1 cellular context compared by ENCODE assay signal in the genomic region with DNA sequence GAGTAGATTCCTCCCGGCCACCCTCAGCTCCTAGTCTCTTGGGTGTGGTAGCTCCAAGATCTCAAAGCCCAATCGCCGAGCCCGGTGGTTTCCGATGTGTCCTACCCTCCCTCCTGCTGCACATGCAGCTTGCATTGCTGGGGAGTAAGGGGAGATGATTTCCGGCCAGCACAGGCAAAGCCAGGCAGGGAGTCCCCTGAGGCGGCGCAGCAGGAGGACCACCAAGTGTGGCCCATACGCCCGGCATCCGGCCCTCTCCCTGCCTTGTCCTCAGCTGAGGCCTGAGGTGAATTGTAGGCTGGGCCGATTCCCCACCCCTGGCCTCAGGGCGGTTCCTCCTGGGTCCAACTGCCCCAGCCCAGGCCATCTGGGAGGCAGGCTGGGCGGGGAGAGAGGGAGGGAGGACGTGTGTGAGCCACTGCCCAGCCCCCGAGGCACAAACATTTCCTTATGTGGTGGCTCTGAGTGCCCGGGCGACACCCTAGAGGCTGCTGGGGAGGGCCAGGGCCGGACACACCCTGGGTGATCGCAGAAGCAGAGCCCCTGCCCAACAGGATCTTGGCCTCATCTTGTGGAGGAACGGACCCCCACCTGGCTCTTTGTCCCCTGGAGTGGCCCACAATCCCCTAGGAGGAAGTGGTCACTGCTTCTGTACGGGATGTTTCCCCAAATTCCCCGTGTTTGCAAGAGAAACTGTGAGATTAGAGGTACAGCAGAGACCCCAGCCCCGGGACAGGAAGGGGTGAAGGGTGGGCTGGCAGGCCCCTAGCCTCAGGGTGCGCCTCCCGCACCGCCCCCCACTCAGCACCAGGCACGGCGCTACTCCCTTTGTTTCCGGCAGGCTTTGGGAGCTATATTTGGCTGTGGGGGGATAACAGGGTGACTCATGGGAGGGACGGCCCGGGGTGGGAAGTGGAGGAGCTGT.
TF ChIP-seq lines count a peak whose summit lies in the region.

No MANE protein-coding gene starts in this region.

TF ChIP-seq in GM12878, 131 proteins besides CTCF, POLR2A, EP300 and RAD21 (continues in another document):
- TF ChIP-seq, protein P1, sequence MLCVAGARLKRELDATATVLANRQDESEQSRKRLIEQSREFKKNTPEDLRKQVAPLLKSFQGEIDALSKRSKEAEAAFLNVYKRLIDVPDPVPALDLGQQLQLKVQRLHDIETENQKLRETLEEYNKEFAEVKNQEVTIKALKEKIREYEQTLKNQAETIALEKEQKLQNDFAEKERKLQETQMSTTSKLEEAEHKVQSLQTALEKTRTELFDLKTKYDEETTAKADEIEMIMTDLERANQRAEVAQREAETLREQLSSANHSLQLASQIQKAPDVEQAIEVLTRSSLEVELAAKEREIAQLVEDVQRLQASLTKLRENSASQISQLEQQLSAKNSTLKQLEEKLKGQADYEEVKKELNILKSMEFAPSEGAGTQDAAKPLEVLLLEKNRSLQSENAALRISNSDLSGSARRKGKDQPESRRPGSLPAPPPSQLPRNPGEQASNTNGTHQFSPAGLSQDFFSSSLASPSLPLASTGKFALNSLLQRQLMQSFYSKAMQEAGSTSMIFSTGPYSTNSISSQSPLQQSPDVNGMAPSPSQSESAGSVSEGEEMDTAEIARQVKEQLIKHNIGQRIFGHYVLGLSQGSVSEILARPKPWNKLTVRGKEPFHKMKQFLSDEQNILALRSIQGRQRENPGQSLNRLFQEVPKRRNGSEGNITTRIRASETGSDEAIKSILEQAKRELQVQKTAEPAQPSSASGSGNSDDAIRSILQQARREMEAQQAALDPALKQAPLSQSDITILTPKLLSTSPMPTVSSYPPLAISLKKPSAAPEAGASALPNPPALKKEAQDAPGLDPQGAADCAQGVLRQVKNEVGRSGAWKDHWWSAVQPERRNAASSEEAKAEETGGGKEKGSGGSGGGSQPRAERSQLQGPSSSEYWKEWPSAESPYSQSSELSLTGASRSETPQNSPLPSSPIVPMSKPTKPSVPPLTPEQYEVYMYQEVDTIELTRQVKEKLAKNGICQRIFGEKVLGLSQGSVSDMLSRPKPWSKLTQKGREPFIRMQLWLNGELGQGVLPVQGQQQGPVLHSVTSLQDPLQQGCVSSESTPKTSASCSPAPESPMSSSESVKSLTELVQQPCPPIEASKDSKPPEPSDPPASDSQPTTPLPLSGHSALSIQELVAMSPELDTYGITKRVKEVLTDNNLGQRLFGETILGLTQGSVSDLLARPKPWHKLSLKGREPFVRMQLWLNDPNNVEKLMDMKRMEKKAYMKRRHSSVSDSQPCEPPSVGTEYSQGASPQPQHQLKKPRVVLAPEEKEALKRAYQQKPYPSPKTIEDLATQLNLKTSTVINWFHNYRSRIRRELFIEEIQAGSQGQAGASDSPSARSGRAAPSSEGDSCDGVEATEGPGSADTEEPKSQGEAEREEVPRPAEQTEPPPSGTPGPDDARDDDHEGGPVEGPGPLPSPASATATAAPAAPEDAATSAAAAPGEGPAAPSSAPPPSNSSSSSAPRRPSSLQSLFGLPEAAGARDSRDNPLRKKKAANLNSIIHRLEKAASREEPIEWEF (IDR thresholded peaks at IDR 0.05; ENCODE audit: insufficient replicate concordance, low read depth, low read length): no peak
- no peak for TF ChIP-seq WRNIP1 (IDR thresholded peaks at IDR 0.05; ENCODE audit: borderline replicate concordance, low read depth, low read length)
- TF ChIP-seq CEBPB (IDR thresholded peaks at IDR 0.05; ENCODE audit: borderline replicate concordance in 1 of 2, low read depth in 2 of 2, low read length in 2 of 2): no peak
- TF ChIP-seq IKZF1 (conservative IDR thresholded peaks at IDR 0.05): peak; percentile 92
- TF ChIP-seq POU2F2 (IDR thresholded peaks at IDR 0.05; ENCODE audit: borderline replicate concordance, low read depth, low read length): peak; percentile 20; the same call in 1 of the 3 replicates
- TF ChIP-seq, protein P2, sequence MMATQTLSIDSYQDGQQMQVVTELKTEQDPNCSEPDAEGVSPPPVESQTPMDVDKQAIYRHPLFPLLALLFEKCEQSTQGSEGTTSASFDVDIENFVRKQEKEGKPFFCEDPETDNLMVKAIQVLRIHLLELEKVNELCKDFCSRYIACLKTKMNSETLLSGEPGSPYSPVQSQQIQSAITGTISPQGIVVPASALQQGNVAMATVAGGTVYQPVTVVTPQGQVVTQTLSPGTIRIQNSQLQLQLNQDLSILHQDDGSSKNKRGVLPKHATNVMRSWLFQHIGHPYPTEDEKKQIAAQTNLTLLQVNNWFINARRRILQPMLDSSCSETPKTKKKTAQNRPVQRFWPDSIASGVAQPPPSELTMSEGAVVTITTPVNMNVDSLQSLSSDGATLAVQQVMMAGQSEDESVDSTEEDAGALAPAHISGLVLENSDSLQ (IDR thresholded peaks at IDR 0.05): peak; percentile 15; the same call in 1 of the 2 replicates
- TF ChIP-seq, protein P3, sequence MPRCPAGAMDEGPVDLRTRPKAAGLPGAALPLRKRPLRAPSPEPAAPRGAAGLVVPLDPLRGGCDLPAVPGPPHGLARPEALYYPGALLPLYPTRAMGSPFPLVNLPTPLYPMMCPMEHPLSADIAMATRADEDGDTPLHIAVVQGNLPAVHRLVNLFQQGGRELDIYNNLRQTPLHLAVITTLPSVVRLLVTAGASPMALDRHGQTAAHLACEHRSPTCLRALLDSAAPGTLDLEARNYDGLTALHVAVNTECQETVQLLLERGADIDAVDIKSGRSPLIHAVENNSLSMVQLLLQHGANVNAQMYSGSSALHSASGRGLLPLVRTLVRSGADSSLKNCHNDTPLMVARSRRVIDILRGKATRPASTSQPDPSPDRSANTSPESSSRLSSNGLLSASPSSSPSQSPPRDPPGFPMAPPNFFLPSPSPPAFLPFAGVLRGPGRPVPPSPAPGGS (IDR thresholded peaks at IDR 0.05; ENCODE audit: borderline replicate concordance, insufficient read depth, low read depth, low read length, poor library complexity, severe bottlenecking): peak; percentile 35
- TF ChIP-seq, protein P4, sequence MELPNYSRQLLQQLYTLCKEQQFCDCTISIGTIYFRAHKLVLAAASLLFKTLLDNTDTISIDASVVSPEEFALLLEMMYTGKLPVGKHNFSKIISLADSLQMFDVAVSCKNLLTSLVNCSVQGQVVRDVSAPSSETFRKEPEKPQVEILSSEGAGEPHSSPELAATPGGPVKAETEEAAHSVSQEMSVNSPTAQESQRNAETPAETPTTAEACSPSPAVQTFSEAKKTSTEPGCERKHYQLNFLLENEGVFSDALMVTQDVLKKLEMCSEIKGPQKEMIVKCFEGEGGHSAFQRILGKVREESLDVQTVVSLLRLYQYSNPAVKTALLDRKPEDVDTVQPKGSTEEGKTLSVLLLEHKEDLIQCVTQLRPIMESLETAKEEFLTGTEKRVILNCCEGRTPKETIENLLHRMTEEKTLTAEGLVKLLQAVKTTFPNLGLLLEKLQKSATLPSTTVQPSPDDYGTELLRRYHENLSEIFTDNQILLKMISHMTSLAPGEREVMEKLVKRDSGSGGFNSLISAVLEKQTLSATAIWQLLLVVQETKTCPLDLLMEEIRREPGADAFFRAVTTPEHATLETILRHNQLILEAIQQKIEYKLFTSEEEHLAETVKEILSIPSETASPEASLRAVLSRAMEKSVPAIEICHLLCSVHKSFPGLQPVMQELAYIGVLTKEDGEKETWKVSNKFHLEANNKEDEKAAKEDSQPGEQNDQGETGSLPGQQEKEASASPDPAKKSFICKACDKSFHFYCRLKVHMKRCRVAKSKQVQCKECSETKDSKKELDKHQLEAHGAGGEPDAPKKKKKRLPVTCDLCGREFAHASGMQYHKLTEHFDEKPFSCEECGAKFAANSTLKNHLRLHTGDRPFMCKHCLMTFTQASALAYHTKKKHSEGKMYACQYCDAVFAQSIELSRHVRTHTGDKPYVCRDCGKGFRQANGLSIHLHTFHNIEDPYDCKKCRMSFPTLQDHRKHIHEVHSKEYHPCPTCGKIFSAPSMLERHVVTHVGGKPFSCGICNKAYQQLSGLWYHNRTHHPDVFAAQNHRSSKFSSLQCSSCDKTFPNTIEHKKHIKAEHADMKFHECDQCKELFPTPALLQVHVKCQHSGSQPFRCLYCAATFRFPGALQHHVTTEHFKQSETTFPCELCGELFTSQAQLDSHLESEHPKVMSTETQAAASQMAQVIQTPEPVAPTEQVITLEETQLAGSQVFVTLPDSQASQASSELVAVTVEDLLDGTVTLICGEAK (IDR thresholded peaks at IDR 0.05; ENCODE audit: borderline replicate concordance): no peak; the same call in 1 of the 2 replicates
- TF ChIP-seq, protein P5, sequence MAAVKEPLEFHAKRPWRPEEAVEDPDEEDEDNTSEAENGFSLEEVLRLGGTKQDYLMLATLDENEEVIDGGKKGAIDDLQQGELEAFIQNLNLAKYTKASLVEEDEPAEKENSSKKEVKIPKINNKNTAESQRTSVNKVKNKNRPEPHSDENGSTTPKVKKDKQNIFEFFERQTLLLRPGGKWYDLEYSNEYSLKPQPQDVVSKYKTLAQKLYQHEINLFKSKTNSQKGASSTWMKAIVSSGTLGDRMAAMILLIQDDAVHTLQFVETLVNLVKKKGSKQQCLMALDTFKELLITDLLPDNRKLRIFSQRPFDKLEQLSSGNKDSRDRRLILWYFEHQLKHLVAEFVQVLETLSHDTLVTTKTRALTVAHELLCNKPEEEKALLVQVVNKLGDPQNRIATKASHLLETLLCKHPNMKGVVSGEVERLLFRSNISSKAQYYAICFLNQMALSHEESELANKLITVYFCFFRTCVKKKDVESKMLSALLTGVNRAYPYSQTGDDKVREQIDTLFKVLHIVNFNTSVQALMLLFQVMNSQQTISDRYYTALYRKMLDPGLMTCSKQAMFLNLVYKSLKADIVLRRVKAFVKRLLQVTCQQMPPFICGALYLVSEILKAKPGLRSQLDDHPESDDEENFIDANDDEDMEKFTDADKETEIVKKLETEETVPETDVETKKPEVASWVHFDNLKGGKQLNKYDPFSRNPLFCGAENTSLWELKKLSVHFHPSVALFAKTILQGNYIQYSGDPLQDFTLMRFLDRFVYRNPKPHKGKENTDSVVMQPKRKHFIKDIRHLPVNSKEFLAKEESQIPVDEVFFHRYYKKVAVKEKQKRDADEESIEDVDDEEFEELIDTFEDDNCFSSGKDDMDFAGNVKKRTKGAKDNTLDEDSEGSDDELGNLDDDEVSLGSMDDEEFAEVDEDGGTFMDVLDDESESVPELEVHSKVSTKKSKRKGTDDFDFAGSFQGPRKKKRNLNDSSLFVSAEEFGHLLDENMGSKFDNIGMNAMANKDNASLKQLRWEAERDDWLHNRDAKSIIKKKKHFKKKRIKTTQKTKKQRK (IDR thresholded peaks at IDR 0.05; ENCODE audit: low read depth, low read length): no peak
- no peak for TF ChIP-seq NRF1 (conservative IDR thresholded peaks at IDR 0.05; ENCODE audit: low read depth, low read length)
- peak in 1 of 2 experiments; percentile 61; a peak in 1 of 3 replicates for TF ChIP-seq EGR1 (IDR thresholded peaks at IDR 0.05; ENCODE audit: borderline replicate concordance in 1 of 2, low read depth in 2 of 2, low read length in 2 of 2)
- TF ChIP-seq, protein P6, sequence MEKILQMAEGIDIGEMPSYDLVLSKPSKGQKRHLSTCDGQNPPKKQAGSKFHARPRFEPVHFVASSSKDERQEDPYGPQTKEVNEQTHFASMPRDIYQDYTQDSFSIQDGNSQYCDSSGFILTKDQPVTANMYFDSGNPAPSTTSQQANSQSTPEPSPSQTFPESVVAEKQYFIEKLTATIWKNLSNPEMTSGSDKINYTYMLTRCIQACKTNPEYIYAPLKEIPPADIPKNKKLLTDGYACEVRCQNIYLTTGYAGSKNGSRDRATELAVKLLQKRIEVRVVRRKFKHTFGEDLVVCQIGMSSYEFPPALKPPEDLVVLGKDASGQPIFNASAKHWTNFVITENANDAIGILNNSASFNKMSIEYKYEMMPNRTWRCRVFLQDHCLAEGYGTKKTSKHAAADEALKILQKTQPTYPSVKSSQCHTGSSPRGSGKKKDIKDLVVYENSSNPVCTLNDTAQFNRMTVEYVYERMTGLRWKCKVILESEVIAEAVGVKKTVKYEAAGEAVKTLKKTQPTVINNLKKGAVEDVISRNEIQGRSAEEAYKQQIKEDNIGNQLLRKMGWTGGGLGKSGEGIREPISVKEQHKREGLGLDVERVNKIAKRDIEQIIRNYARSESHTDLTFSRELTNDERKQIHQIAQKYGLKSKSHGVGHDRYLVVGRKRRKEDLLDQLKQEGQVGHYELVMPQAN (conservative IDR thresholded peaks at IDR 0.05): peak; percentile 50
- no peak for TF ChIP-seq GABPA (IDR thresholded peaks at IDR 0.05; ENCODE audit: low read depth)
- TF ChIP-seq, protein P7, sequence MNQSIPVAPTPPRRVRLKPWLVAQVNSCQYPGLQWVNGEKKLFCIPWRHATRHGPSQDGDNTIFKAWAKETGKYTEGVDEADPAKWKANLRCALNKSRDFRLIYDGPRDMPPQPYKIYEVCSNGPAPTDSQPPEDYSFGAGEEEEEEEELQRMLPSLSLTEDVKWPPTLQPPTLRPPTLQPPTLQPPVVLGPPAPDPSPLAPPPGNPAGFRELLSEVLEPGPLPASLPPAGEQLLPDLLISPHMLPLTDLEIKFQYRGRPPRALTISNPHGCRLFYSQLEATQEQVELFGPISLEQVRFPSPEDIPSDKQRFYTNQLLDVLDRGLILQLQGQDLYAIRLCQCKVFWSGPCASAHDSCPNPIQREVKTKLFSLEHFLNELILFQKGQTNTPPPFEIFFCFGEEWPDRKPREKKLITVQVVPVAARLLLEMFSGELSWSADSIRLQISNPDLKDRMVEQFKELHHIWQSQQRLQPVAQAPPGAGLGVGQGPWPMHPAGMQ (IDR thresholded peaks at IDR 0.05; ENCODE audit: borderline replicate concordance): no peak
- no peak for TF ChIP-seq PAX8 (IDR thresholded peaks at IDR 0.05)
- 0 out of 2 replicates have a peak, but pooled peaks have one; percentile 29 for TF ChIP-seq RCOR1 (conservative IDR thresholded peaks at IDR 0.05; ENCODE audit: low read depth, low read length)
- TF ChIP-seq, protein P8, sequence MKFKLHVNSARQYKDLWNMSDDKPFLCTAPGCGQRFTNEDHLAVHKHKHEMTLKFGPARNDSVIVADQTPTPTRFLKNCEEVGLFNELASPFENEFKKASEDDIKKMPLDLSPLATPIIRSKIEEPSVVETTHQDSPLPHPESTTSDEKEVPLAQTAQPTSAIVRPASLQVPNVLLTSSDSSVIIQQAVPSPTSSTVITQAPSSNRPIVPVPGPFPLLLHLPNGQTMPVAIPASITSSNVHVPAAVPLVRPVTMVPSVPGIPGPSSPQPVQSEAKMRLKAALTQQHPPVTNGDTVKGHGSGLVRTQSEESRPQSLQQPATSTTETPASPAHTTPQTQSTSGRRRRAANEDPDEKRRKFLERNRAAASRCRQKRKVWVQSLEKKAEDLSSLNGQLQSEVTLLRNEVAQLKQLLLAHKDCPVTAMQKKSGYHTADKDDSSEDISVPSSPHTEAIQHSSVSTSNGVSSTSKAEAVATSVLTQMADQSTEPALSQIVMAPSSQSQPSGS (IDR thresholded peaks at IDR 0.05; ENCODE audit: low read length): no peak
- TF ChIP-seq MEF2A (IDR thresholded peaks at IDR 0.05; ENCODE audit: insufficient read depth, low read depth, low read length): 0 out of 2 replicates have a peak, but pooled peaks have one; percentile 46
- TF ChIP-seq ATF7 (IDR thresholded peaks at IDR 0.05; ENCODE audit: low read depth): peak; percentile 59
- no peak for TF ChIP-seq ZNF622 (IDR thresholded peaks at IDR 0.05)
- peak; percentile 66 for TF ChIP-seq MEF2B (IDR thresholded peaks at IDR 0.05; ENCODE audit: partially characterized antibody, poor library complexity, severe bottlenecking)
- TF ChIP-seq, protein P9, sequence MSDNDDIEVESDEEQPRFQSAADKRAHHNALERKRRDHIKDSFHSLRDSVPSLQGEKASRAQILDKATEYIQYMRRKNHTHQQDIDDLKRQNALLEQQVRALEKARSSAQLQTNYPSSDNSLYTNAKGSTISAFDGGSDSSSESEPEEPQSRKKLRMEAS (IDR thresholded peaks at IDR 0.05; ENCODE audit: low read depth, low read length): peak; percentile 59; the same call in 1 of the 2 replicates
- TF ChIP-seq HCFC1 (IDR thresholded peaks at IDR 0.05; ENCODE audit: low read length): peak; percentile 15; the same call in 1 of the 2 replicates
- no peak for TF ChIP-seq RUNX3 (IDR thresholded peaks at IDR 0.05; ENCODE audit: low read length)
- 0 out of 2 replicates have a peak, but pooled peaks have one; percentile 55 for TF ChIP-seq MYB (IDR thresholded peaks at IDR 0.05; ENCODE audit: borderline replicate concordance, low read depth, low read length)
